In the genomic region with DNA sequence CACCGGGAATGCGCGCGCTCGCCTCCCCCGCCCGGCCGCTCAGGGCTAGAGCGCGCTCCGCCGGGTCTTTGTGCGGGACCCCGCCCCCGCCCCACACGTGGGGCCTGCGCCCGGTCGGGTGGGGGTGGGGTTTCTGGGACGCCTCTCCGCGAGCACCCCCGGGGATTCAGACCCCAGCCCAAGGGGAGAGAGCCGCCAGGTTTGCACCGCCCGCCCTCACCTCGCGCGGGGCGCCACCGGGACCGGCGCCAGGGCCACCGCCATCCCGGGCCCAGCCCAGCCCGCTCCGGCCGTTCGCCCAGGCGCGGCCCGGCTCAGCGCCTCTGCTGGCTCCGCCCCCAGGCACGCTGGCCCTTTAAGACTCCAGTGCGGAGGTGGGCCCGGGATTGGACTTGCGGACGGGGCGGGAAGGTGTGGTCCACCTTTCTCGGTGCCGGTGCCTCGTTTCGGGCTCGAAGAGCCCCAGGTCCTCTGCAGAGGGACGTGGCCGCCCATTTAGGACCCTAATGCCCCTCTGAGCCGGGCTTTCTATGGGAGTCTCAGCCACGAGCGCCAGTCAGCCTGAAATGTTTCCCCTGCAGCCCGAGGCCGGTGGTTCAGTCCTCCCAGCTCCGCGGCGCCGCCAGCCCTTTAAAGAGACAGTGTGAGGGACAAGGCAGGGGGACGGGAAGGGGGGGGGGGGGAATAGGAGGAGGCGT, we compare ENCODE assay signal across 1 cellular context.
TF ChIP-seq lines count a peak whose summit lies in the region.

No MANE protein-coding gene starts in this region.

TF ChIP-seq in K562, 482 proteins besides CTCF, POLR2A, EP300 and RAD21 (continues in another document):
- TF ChIP-seq EWSR1 (IDR thresholded peaks at IDR 0.05; ENCODE audit: borderline replicate concordance, low read depth, partially characterized antibody) = no peak
- TF ChIP-seq NCOA1 (IDR thresholded peaks at IDR 0.05; ENCODE audit: low read depth) = no peak
- no peak for TF ChIP-seq LARP7 (IDR thresholded peaks at IDR 0.05)
- TF ChIP-seq, protein P1, sequence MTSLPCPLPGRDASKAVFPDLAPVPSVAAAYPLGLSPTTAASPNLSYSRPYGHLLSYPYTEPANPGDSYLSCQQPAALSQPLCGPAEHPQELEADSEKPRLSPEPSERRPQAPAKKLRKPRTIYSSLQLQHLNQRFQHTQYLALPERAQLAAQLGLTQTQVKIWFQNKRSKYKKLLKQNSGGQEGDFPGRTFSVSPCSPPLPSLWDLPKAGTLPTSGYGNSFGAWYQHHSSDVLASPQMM (CRISPR knock-in tag; IDR thresholded peaks at IDR 0.05) = no peak
- TF ChIP-seq HMGN3 (IDR thresholded peaks at IDR 0.05; ENCODE audit: borderline replicate concordance, extremely low read depth, insufficient read length, low read depth, low read length) = no peak
- TF ChIP-seq, protein P2, sequence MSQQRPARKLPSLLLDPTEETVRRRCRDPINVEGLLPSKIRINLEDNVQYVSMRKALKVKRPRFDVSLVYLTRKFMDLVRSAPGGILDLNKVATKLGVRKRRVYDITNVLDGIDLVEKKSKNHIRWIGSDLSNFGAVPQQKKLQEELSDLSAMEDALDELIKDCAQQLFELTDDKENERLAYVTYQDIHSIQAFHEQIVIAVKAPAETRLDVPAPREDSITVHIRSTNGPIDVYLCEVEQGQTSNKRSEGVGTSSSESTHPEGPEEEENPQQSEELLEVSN (IDR thresholded peaks at IDR 0.05; ENCODE audit: borderline replicate concordance in 1 of 2, extremely low read depth in 1 of 2, insufficient read depth in 1 of 2, insufficient read length in 1 of 2, low read depth in 1 of 2, low read length in 1 of 2, poor library complexity in 1 of 2, severe bottlenecking in 1 of 2) = peak in 1 of 2 experiments; percentile 56
- 0 out of 2 replicates have a peak, but pooled peaks have one; percentile 36 for TF ChIP-seq SIN3B (IDR thresholded peaks at IDR 0.05; ENCODE audit: low read depth)
- no peak for TF ChIP-seq RBM39 (optimal IDR thresholded peaks at IDR 0.05; ENCODE audit: low read depth, low read length)
- TF ChIP-seq CBX8 (IDR thresholded peaks at IDR 0.05; ENCODE audit: borderline replicate concordance, extremely low read depth, low read depth, low read length, poor library complexity, severe bottlenecking) = no peak
- TF ChIP-seq CEBPB (tag; IDR thresholded peaks at IDR 0.05) = no peak
- TF ChIP-seq, protein P3, sequence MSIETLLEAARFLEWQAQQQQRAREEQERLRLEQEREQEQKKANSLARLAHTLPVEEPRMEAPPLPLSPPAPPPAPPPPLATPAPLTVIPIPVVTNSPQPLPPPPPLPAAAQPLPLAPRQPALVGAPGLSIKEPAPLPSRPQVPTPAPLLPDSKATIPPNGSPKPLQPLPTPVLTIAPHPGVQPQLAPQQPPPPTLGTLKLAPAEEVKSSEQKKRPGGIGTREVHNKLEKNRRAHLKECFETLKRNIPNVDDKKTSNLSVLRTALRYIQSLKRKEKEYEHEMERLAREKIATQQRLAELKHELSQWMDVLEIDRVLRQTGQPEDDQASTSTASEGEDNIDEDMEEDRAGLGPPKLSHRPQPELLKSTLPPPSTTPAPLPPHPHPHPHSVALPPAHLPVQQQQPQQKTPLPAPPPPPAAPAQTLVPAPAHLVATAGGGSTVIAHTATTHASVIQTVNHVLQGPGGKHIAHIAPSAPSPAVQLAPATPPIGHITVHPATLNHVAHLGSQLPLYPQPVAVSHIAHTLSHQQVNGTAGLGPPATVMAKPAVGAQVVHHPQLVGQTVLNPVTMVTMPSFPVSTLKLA (conservative IDR thresholded peaks at IDR 0.05) = peak; percentile 83 to 93
- 0 out of 2 replicates have a peak, but pooled peaks have one; percentile 34 for TF ChIP-seq MTA3 (IDR thresholded peaks at IDR 0.05; ENCODE audit: borderline replicate concordance)
- no peak for TF ChIP-seq THRAP3 (IDR thresholded peaks at IDR 0.05; ENCODE audit: borderline replicate concordance)
- TF ChIP-seq, protein P4, sequence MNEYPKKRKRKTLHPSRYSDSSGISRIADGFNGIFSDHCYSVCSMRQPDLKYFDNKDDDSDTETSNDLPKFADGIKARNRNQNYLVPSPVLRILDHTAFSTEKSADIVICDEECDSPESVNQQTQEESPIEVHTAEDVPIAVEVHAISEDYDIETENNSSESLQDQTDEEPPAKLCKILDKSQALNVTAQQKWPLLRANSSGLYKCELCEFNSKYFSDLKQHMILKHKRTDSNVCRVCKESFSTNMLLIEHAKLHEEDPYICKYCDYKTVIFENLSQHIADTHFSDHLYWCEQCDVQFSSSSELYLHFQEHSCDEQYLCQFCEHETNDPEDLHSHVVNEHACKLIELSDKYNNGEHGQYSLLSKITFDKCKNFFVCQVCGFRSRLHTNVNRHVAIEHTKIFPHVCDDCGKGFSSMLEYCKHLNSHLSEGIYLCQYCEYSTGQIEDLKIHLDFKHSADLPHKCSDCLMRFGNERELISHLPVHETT (CRISPR knock-in tag; conservative IDR thresholded peaks at IDR 0.05 in 1 of 2, IDR thresholded peaks at IDR 0.05 in 1 of 2) = peak in 1 of 2 experiments; percentile 61; a peak in 2 of 4 replicates
- TF ChIP-seq HMG20A (CRISPR knock-in tag; conservative IDR thresholded peaks at IDR 0.05) = no peak
- peak; percentile 27 for TF ChIP-seq TBP (optimal IDR thresholded peaks at IDR 0.05; ENCODE audit: low read depth, low read length)
- peak; percentile 86; the same call in 1 of the 2 replicates for TF ChIP-seq ZBTB7A (IDR thresholded peaks at IDR 0.05; ENCODE audit: borderline replicate concordance, control insufficient read depth, low read depth, low read length)
- no peak for TF ChIP-seq HMG20B (CRISPR knock-in tag; IDR thresholded peaks at IDR 0.05)
- no peak for TF ChIP-seq ELF4 (CRISPR knock-in tag; IDR thresholded peaks at IDR 0.05)
- TF ChIP-seq MAFF (IDR thresholded peaks at IDR 0.05; ENCODE audit: low read length) = peak; percentile 29; the same call in 1 of the 2 replicates
- TF ChIP-seq, protein P5, sequence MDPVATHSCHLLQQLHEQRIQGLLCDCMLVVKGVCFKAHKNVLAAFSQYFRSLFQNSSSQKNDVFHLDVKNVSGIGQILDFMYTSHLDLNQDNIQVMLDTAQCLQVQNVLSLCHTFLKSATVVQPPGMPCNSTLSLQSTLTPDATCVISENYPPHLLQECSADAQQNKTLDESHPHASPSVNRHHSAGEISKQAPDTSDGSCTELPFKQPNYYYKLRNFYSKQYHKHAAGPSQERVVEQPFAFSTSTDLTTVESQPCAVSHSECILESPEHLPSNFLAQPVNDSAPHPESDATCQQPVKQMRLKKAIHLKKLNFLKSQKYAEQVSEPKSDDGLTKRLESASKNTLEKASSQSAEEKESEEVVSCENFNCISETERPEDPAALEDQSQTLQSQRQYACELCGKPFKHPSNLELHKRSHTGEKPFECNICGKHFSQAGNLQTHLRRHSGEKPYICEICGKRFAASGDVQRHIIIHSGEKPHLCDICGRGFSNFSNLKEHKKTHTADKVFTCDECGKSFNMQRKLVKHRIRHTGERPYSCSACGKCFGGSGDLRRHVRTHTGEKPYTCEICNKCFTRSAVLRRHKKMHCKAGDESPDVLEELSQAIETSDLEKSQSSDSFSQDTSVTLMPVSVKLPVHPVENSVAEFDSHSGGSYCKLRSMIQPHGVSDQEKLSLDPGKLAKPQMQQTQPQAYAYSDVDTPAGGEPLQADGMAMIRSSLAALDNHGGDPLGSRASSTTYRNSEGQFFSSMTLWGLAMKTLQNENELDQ (CRISPR knock-in tag; IDR thresholded peaks at IDR 0.05; ENCODE audit: borderline replicate concordance) = no peak
- TF ChIP-seq TAF7 (tag; IDR thresholded peaks at IDR 0.05) = no peak
- no peak for TF ChIP-seq HNRNPK (IDR thresholded peaks at IDR 0.05; ENCODE audit: low read depth, low read length, poor library complexity, severe bottlenecking)
- no peak for TF ChIP-seq LCOR (CRISPR knock-in tag; IDR thresholded peaks at IDR 0.05)
- no peak for TF ChIP-seq ETV6 (IDR thresholded peaks at IDR 0.05; ENCODE audit: borderline replicate concordance in 1 of 2, low read depth in 2 of 2, low read length in 1 of 2)
- TF ChIP-seq ETV6 (CRISPR knock-in tag; IDR thresholded peaks at IDR 0.05; ENCODE audit: borderline replicate concordance) = no peak
- TF ChIP-seq, protein P6, sequence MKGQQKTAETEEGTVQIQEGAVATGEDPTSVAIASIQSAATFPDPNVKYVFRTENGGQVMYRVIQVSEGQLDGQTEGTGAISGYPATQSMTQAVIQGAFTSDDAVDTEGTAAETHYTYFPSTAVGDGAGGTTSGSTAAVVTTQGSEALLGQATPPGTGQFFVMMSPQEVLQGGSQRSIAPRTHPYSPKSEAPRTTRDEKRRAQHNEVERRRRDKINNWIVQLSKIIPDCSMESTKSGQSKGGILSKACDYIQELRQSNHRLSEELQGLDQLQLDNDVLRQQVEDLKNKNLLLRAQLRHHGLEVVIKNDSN (CRISPR knock-in tag; IDR thresholded peaks at IDR 0.05) = peak; percentile 59; the same call in 1 of the 2 replicates
- TF ChIP-seq SUPT5H (IDR thresholded peaks at IDR 0.05) = no peak
- no peak for TF ChIP-seq ZNF23 (CRISPR knock-in tag; IDR thresholded peaks at IDR 0.05)
- TF ChIP-seq JUND (IDR thresholded peaks at IDR 0.05; ENCODE audit: borderline replicate concordance, low read depth, low read length) = peak; percentile 93
- TF ChIP-seq JUND (tag; IDR thresholded peaks at IDR 0.05; ENCODE audit: borderline replicate concordance, low read depth, low read length) = no peak
- TF ChIP-seq, protein P7, sequence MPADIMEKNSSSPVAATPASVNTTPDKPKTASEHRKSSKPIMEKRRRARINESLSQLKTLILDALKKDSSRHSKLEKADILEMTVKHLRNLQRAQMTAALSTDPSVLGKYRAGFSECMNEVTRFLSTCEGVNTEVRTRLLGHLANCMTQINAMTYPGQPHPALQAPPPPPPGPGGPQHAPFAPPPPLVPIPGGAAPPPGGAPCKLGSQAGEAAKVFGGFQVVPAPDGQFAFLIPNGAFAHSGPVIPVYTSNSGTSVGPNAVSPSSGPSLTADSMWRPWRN (IDR thresholded peaks at IDR 0.05; ENCODE audit: low read depth) = no peak
- TF ChIP-seq, protein P8, sequence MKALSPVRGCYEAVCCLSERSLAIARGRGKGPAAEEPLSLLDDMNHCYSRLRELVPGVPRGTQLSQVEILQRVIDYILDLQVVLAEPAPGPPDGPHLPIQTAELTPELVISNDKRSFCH (CRISPR knock-in tag; IDR thresholded peaks at IDR 0.05) = no peak
- TF ChIP-seq, protein P8 (tag; IDR thresholded peaks at IDR 0.05) = peak; percentile 51; the same call in 1 of the 2 replicates
- TF ChIP-seq ATF7 (IDR thresholded peaks at IDR 0.05) = peak; percentile 100
- TF ChIP-seq, protein P9, sequence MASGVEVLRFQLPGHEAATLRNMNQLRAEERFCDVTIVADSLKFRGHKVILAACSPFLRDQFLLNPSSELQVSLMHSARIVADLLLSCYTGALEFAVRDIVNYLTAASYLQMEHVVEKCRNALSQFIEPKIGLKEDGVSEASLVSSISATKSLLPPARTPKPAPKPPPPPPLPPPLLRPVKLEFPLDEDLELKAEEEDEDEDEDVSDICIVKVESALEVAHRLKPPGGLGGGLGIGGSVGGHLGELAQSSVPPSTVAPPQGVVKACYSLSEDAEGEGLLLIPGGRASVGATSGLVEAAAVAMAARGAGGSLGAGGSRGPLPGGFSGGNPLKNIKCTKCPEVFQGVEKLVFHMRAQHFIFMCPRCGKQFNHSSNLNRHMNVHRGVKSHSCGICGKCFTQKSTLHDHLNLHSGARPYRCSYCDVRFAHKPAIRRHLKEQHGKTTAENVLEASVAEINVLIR (CRISPR knock-in tag; IDR thresholded peaks at IDR 0.05) = no peak
- TF ChIP-seq SRSF3 (IDR thresholded peaks at IDR 0.05; ENCODE audit: insufficient read depth, low read length) = no peak
- TF ChIP-seq C11orf30 (IDR thresholded peaks at IDR 0.05; ENCODE audit: low read depth) = no peak
- TF ChIP-seq, protein P10, sequence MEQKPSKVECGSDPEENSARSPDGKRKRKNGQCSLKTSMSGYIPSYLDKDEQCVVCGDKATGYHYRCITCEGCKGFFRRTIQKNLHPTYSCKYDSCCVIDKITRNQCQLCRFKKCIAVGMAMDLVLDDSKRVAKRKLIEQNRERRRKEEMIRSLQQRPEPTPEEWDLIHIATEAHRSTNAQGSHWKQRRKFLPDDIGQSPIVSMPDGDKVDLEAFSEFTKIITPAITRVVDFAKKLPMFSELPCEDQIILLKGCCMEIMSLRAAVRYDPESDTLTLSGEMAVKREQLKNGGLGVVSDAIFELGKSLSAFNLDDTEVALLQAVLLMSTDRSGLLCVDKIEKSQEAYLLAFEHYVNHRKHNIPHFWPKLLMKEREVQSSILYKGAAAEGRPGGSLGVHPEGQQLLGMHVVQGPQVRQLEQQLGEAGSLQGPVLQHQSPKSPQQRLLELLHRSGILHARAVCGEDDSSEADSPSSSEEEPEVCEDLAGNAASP (IDR thresholded peaks at IDR 0.05) = no peak
- TF ChIP-seq SMAD3 (CRISPR knock-in tag; conservative IDR thresholded peaks at IDR 0.05) = no peak
- TF ChIP-seq ZNF384 (IDR thresholded peaks at IDR 0.05; ENCODE audit: low read depth, low read length) = no peak
- TF ChIP-seq HNRNPLL (IDR thresholded peaks at IDR 0.05; ENCODE audit: low read depth, low read length, poor library complexity, severe bottlenecking) = no peak
- TF ChIP-seq, protein P11, sequence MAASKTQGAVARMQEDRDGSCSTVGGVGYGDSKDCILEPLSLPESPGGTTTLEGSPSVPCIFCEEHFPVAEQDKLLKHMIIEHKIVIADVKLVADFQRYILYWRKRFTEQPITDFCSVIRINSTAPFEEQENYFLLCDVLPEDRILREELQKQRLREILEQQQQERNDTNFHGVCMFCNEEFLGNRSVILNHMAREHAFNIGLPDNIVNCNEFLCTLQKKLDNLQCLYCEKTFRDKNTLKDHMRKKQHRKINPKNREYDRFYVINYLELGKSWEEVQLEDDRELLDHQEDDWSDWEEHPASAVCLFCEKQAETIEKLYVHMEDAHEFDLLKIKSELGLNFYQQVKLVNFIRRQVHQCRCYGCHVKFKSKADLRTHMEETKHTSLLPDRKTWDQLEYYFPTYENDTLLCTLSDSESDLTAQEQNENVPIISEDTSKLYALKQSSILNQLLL (CRISPR knock-in tag; IDR thresholded peaks at IDR 0.05; ENCODE audit: borderline replicate concordance) = no peak
- no peak for TF ChIP-seq PTRF (tag; IDR thresholded peaks at IDR 0.05)
- TF ChIP-seq PRPF4 (IDR thresholded peaks at IDR 0.05; ENCODE audit: insufficient read depth, low read depth, low read length, poor library complexity, severe bottlenecking) = no peak
- TF ChIP-seq CHD1 (IDR thresholded peaks at IDR 0.05; ENCODE audit: low read length) = no peak
- no peak for TF ChIP-seq MYBL2 (IDR thresholded peaks at IDR 0.05; ENCODE audit: low read depth)
- no peak for TF ChIP-seq MYBL2 (CRISPR knock-in tag; IDR thresholded peaks at IDR 0.05; ENCODE audit: borderline replicate concordance)
- no peak for TF ChIP-seq ZNF184 (CRISPR knock-in tag; IDR thresholded peaks at IDR 0.05)
- peak; percentile 17 to 36; a peak in 2 of 4 replicates for TF ChIP-seq SIX5 (IDR thresholded peaks at IDR 0.05; ENCODE audit: borderline replicate concordance in 1 of 2, insufficient read depth in 1 of 2, low read depth in 1 of 2, low read length in 2 of 2)
- TF ChIP-seq SAFB (IDR thresholded peaks at IDR 0.05; ENCODE audit: borderline replicate concordance, low read depth, low read length) = no peak
- TF ChIP-seq STAT5A (IDR thresholded peaks at IDR 0.05; ENCODE audit: borderline replicate concordance, low read length) = no peak
- peak; percentile 97 for TF ChIP-seq NEUROD1 (IDR thresholded peaks at IDR 0.05; ENCODE audit: borderline replicate concordance, low read depth, low read length, partially characterized antibody)
- no peak for TF ChIP-seq ELF1 (tag; IDR thresholded peaks at IDR 0.05)
